In genomic region chr7:47482013-47482761, GRCh38 we compare ENCODE assay signal across 1 cellular context.
TF ChIP-seq lines count a peak whose summit lies in the region.

No MANE protein-coding gene starts in this region.

TF ChIP-seq in SK-N-SH, 30 proteins besides CTCF, POLR2A, EP300 and RAD21 (continued from another document):
- TF ChIP-seq TEAD4 (IDR thresholded peaks at IDR 0.05; ENCODE audit: borderline replicate concordance, insufficient read depth) (no peak; the same call in 1 of the 2 replicates), SIN3A (IDR thresholded peaks at IDR 0.05; ENCODE audit: borderline replicate concordance, low read depth, low read length) (peak; percentile 71; the same call in 1 of the 2 replicates), GABPA (IDR thresholded peaks at IDR 0.05; ENCODE audit: low read depth) (no peak), RXRA (IDR thresholded peaks at IDR 0.05; ENCODE audit: borderline replicate concordance, low read depth) (no peak; the same call in 1 of the 2 replicates), SMC3 (IDR thresholded peaks at IDR 0.05; ENCODE audit: low read depth, low read length) (0 out of 2 replicates have a peak, but pooled peaks have one; percentile 14), CHD2 (IDR thresholded peaks at IDR 0.05; ENCODE audit: low read length, partially characterized antibody) (no peak), NRF1 (IDR thresholded peaks at IDR 0.05; ENCODE audit: low read depth, low read length) (no peak), PBX3 (IDR thresholded peaks at IDR 0.05) (peak; percentile 90), RCOR1 (IDR thresholded peaks at IDR 0.05; ENCODE audit: low read length) (peak; percentile 65; the same call in 1 of the 2 replicates), NFIC (IDR thresholded peaks at IDR 0.05; ENCODE audit: borderline replicate concordance) (peak; percentile 87; the same call in 1 of the 2 replicates), MEF2A (IDR thresholded peaks at IDR 0.05; ENCODE audit: borderline replicate concordance, low read depth) (peak; percentile 100; the same call in 1 of the 2 replicates), FOXM1 (IDR thresholded peaks at IDR 0.05; ENCODE audit: low read depth) (no peak), TCF12 (IDR thresholded peaks at IDR 0.05) (peak; percentile 92), TAF1 (IDR thresholded peaks at IDR 0.05; ENCODE audit: borderline replicate concordance, low read depth, low read length) (no peak; the same call in 1 of the 2 replicates), FOXJ3 (CRISPR knock-in tag; IDR thresholded peaks at IDR 0.05) (no peak)
- TF ChIP-seq, protein P1, sequence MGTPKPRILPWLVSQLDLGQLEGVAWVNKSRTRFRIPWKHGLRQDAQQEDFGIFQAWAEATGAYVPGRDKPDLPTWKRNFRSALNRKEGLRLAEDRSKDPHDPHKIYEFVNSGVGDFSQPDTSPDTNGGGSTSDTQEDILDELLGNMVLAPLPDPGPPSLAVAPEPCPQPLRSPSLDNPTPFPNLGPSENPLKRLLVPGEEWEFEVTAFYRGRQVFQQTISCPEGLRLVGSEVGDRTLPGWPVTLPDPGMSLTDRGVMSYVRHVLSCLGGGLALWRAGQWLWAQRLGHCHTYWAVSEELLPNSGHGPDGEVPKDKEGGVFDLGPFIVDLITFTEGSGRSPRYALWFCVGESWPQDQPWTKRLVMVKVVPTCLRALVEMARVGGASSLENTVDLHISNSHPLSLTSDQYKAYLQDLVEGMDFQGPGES (IDR thresholded peaks at IDR 0.05; ENCODE audit: low read depth, low read length): no peak
TF ChIP-seq in SK-N-SH: peak in this region for 13.
